Comparison of ENCODE assay signal across 9 cellular contexts in genomic region chr10:117165557-117166419, GRCh38. TPM values are rescaled to one million over a fixed set of nuclear protein-coding genes. Genes with fewer than 3 reads are reported as not detected.
DNase-seq lines count a peak whose midpoint lies in the region; TF ChIP-seq lines count a peak whose summit lies in the region.
"Had no signal": no experiment of that assay in that cellular context is flagged by ENCODE, and none has a peak within 500 bp of the region (broad histone marks: within the 10 kb centered on the region; RNA-seq: fewer than 3 reads in every experiment).

No MANE protein-coding gene starts in this region.

- peaks cover 30% of the 10 kb centered on the region for H3K27me3 Mint-ChIP-seq in Caco-2 (ENCODE audit: insufficient read depth, unreplicated experiment)
- H3K27me3 Mint-ChIP-seq in activated CD4-positive, alpha-beta T cell treated with anti-CD3 and anti-CD28 coated beads, Interleukin-2, amount 10 ng/mL, durations not matched to agents 7 days and 5 days = peaks cover 84% of the 10 kb centered on the region

- H3K4me3 Mint-ChIP-seq in Caco-2 (ENCODE audit: unreplicated experiment) = peak overlapping the region; percentile 39
- no peak overlapping the region for H3K4me3 Mint-ChIP-seq in activated CD4-positive, alpha-beta T cell treated with anti-CD3 and anti-CD28 coated beads, Interleukin-2, amount 10 ng/mL, durations not matched to agents 7 days and 5 days

- H3K4me1 ChIP-seq in Caco-2 (peaks cover 18% of the 10 kb centered on the region), HEK293 (ENCODE audit: control insufficient read depth, insufficient read depth, low read length) (peaks cover 3% of the 10 kb centered on the region; the same call in 1 of the 2 replicates)

- H3K27ac ChIP-seq in HEK293 (ENCODE audit: extremely low read depth, low read depth, low read length) = no peak overlapping the region

- intact Hi-C loops in Caco-2 (cut with micrococcal nuclease; ENCODE audit: unreplicated experiment) = loop anchor here (1.0 to 10.0 kb wide), 5 partner anchors 10 to 368 kb away; partner anchors contain the start of gene SHTN1
- intact Hi-C loops in posterior cingulate gyrus (cut with DNase I) = loop anchor here (5.0 to 10.0 kb wide), 3 partner anchors 51 to 318 kb away; partner anchors contain the start of genes ENO4 and SHTN1

- CTCF ChIA-PET in Caco-2 (lab: Charles Lee) (interaction anchor here (0.6 to 5.7 kb wide), 9 partner anchors 9 to 378 kb away, joined by 3 to 50 read pairs (median 6); no protein-coding TSS in a partner anchor), HEK293 (lab: Yijun Ruan, JAX) (interaction anchor here (0.5 to 18.6 kb wide), 33 partner anchors 7 to 753 kb away, joined by 3 to 471 read pairs (median 3); no protein-coding TSS in a partner anchor)
- CTCF ChIA-PET in activated CD4-positive, alpha-beta T cell treated with anti-CD3 and anti-CD28 coated beads, Interleukin-2, amount 10 ng/mL, durations not matched to agents 7 days and 5 days (lab: Charles Lee) = interaction anchor here (0.6 to 1.7 kb wide), 3 partner anchors 9 to 1093 kb away, joined by 3 to 6 read pairs (median 5); no protein-coding TSS in a partner anchor

- POLR2A ChIA-PET in Caco-2 (lab: Charles Lee) = no interaction called here
- POLR2A ChIA-PET in HEK293 (lab: Yijun Ruan, JAX) = interaction anchor here (1.0 to 2.2 kb wide), 3 partner anchors 9 to 369 kb away, joined by 4 to 6 read pairs (median 4); no protein-coding TSS in a partner anchor
- POLR2A ChIA-PET in activated CD4-positive, alpha-beta T cell treated with anti-CD3 and anti-CD28 coated beads, Interleukin-2, amount 10 ng/mL, durations not matched to agents 7 days and 5 days (lab: Charles Lee) = no interaction called here

- H3K36me3 ChIP-seq in Caco-2 (ENCODE audit: control insufficient read depth, insufficient read depth, low read length) = no peaks in the 10 kb centered on the region
- no peaks in the 10 kb centered on the region for H3K36me3 ChIP-seq in HEK293 (ENCODE audit: control insufficient read depth in 2 of 2, insufficient read depth in 1 of 2, low read length in 2 of 2)

- H3K9me3 Mint-ChIP-seq in Caco-2 (ENCODE audit: unreplicated experiment) = no peaks in the 10 kb centered on the region
- no peaks in the 10 kb centered on the region for H3K9me3 Mint-ChIP-seq in activated CD4-positive, alpha-beta T cell treated with anti-CD3 and anti-CD28 coated beads, Interleukin-2, amount 10 ng/mL, durations not matched to agents 7 days and 5 days
- H3K9me3 Mint-ChIP-seq: T-cell had no signal

- no peaks in the 10 kb centered on the region for H3K36me3 Mint-ChIP-seq in Caco-2 (ENCODE audit: insufficient read depth, unreplicated experiment)
- no peaks in the 10 kb centered on the region for H3K36me3 Mint-ChIP-seq in activated CD4-positive, alpha-beta T cell treated with anti-CD3 and anti-CD28 coated beads, Interleukin-2, amount 10 ng/mL, durations not matched to agents 7 days and 5 days (ENCODE audit: low read depth)
- H3K36me3 Mint-ChIP-seq: T-cell had no signal

- peaks cover 6% of the 10 kb centered on the region for H3K27me3 ChIP-seq in Caco-2 (replicated peaks; ENCODE audit: control insufficient read depth, insufficient read depth, low read length)

- peak; percentile 86 to 88 for TF ChIP-seq CTCF in Caco-2 (IDR thresholded peaks at IDR 0.05; ENCODE audit: insufficient read depth in 1 of 2, low read depth in 1 of 2, low read length in 1 of 2, severe bottlenecking in 1 of 2, unreplicated experiment in 1 of 2)
- TF ChIP-seq CTCF in HEK293 (tag by site-specific recombination; IDR thresholded peaks at IDR 0.05) = peak; percentile 88

- no TSS peak for BruUV-seq in Caco-2 (replicated peaks; lab: Mats Ljungman, UMichigan)

- no peak overlapping the region for H3K27ac Mint-ChIP-seq in Caco-2 (ENCODE audit: unreplicated experiment)
- peak overlapping the region; percentile 71 for H3K27ac Mint-ChIP-seq in activated CD4-positive, alpha-beta T cell treated with anti-CD3 and anti-CD28 coated beads, Interleukin-2, amount 10 ng/mL, durations not matched to agents 7 days and 5 days
- H3K27ac Mint-ChIP-seq: T-cell had no signal

- H3K4me1 Mint-ChIP-seq in Caco-2 (ENCODE audit: low read depth, unreplicated experiment) = no peaks in the 10 kb centered on the region
- peaks cover 17% of the 10 kb centered on the region for H3K4me1 Mint-ChIP-seq in activated CD4-positive, alpha-beta T cell treated with anti-CD3 and anti-CD28 coated beads, Interleukin-2, amount 10 ng/mL, durations not matched to agents 7 days and 5 days

- H3K9me3 ChIP-seq in Caco-2 (no peaks in the 10 kb centered on the region), HEK293 (ENCODE audit: control insufficient read depth, insufficient read depth, low read depth, low read length) (no peaks in the 10 kb centered on the region)

- peak; percentile 64 to 83 for DNase-seq in Caco-2
- DNase-seq in activated CD4-positive, alpha-beta T cell treated with anti-CD3 and anti-CD28 coated beads, Interleukin-2, amount 10 ng/mL, durations not matched to agents 7 days and 5 days = no peak
- peak; percentile 52 for DNase-seq in foreskin melanocyte
- DNase-seq in posterior cingulate gyrus = peak in 7 of 10 donors; percentile 40 to 94 (median 70)
- DNase-seq in NCI-H187 treated with DMSO at 0.1 percent for 48 hours (lab: John Stamatoyannopoulos, UW) = no peak
- no peak for DNase-seq in kidney glomerular epithelial cell (lab: John Stamatoyannopoulos, UW)
- no peak for DNase-seq in activated effector memory CD4-positive, alpha-beta T cell treated with anti-CD3 and anti-CD28 coated beads, Interleukin-2, amount 50 U/mL, for 16 hours

- H3K4me3 ChIP-seq in Caco-2 (ENCODE audit: low read depth, low read length) = peak overlapping the region; percentile 29
- peak overlapping the region; percentile 23 for H3K4me3 ChIP-seq in HEK293 (ENCODE audit: low read depth, low read length)

TF ChIP-seq in HEK293, 187 proteins besides CTCF, POLR2A, EP300 and RAD21 (continues in another document):
- TF ChIP-seq MYNN (tag by site-specific recombination; IDR thresholded peaks at IDR 0.05; ENCODE audit: borderline replicate concordance) (no peak), ZBTB17 (tag by site-specific recombination; IDR thresholded peaks at IDR 0.05) (peak; percentile 49; the same call in 1 of the 2 replicates), AEBP2 (tag by site-specific recombination; IDR thresholded peaks at IDR 0.05; ENCODE audit: borderline replicate concordance) (no peak), ZNF362 (tag by site-specific recombination; IDR thresholded peaks at IDR 0.05) (no peak), ZSCAN23 (tag by site-specific recombination; IDR thresholded peaks at IDR 0.05) (no peak), ZIC2 (tag by site-specific recombination; IDR thresholded peaks at IDR 0.05) (peak; percentile 18; the same call in 1 of the 2 replicates), ZNF248 (tag by site-specific recombination; IDR thresholded peaks at IDR 0.05) (no peak), ZNF354C (tag by site-specific recombination; IDR thresholded peaks at IDR 0.05; ENCODE audit: borderline replicate concordance, low read depth) (no peak), MZF1 (tag by site-specific recombination; IDR thresholded peaks at IDR 0.05; ENCODE audit: borderline replicate concordance) (no peak), INSM2 (tag by site-specific recombination; IDR thresholded peaks at IDR 0.05) (no peak), ZNF76 (tag by site-specific recombination; IDR thresholded peaks at IDR 0.05; ENCODE audit: borderline replicate concordance, low read depth) (no peak)

RNA-seq across cellular contexts. Expression of gene VAX1, which starts 27.7 kb away (rescaled TPM):
- total RNA-seq in Caco-2 (2022) = not detected in 2 replicates
- not detected for total RNA-seq in activated CD4-positive, alpha-beta T cell treated with anti-CD3 and anti-CD28 coated beads, Interleukin-2, amount 10 ng/mL, durations not matched to agents 7 days and 5 days
- total RNA-seq: T-cell had no signal

RNA-seq across cellular contexts. Expression of gene KCNK18, which starts 31.5 kb away (rescaled TPM):
- total RNA-seq in Caco-2 (2022) = not detected in 2 replicates
- not detected for total RNA-seq in activated CD4-positive, alpha-beta T cell treated with anti-CD3 and anti-CD28 coated beads, Interleukin-2, amount 10 ng/mL, durations not matched to agents 7 days and 5 days
- total RNA-seq: T-cell had no signal

Comparison
In these comparisons a context has a peak if more than half of its experiments do, and no peak if none do; other contexts are left out.
1. DNase-seq: peak in Caco-2 (2 of 2), foreskin melanocyte (single experiment) and posterior cingulate gyrus (7 of 10); none in activated CD4-positive, alpha-beta T cell treated with anti-CD3 and anti-CD28 coated beads, Interleukin-2, amount 10 ng/mL, durations not matched to agents 7 days and 5 days (single experiment), NCI-H187 treated with DMSO at 0.1 percent for 48 hours (single experiment), kidney glomerular epithelial cell (single experiment) and activated effector memory CD4-positive, alpha-beta T cell treated with anti-CD3 and anti-CD28 coated beads, Interleukin-2, amount 50 U/mL, for 16 hours (single experiment).